Comparison of ENCODE assay signal across 1 cellular context in the genomic region with DNA sequence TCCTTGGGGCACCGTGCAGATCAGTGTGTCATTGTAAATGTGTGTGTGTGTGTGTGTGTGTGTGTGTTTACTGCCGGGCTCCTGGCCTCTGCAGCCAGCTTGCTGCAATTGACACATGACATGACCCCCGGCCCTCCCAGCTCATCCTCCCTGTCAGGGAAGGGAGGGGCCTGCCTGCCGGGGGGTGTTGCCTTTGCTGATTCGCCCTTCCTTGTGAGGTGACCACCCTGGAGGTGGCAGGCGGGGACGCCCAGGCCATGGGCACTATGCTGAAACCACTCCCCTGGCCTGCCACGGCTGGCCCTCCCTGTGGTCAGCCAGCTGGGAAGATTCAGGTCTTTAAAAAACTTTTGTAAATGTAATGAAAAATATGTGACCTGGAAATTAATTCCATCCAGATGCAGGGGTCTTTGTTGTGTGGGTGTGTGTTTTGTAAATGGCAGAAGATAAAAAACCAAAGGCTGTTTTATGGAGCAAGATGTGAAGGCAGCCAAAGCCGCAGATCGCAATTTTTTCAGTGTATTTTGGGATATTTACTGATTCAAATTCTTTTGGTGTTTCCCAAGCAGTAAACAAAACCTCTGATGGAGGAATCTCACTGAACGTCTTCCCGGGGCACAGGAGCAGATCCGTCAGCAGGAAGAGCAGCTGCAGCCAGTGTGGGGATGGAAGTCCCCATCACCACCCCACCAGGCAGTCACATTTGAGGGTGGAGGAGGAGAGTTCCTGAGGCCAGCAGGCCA.
A peak's percentile ranks its signal among the peaks of the same experiment; 100 is the strongest.
TF ChIP-seq lines count a peak whose summit lies in the region.

No MANE protein-coding gene starts in this region.

TF ChIP-seq in HepG2, 621 proteins besides CTCF, POLR2A, EP300 and RAD21:
- TF ChIP-seq, protein P1, sequence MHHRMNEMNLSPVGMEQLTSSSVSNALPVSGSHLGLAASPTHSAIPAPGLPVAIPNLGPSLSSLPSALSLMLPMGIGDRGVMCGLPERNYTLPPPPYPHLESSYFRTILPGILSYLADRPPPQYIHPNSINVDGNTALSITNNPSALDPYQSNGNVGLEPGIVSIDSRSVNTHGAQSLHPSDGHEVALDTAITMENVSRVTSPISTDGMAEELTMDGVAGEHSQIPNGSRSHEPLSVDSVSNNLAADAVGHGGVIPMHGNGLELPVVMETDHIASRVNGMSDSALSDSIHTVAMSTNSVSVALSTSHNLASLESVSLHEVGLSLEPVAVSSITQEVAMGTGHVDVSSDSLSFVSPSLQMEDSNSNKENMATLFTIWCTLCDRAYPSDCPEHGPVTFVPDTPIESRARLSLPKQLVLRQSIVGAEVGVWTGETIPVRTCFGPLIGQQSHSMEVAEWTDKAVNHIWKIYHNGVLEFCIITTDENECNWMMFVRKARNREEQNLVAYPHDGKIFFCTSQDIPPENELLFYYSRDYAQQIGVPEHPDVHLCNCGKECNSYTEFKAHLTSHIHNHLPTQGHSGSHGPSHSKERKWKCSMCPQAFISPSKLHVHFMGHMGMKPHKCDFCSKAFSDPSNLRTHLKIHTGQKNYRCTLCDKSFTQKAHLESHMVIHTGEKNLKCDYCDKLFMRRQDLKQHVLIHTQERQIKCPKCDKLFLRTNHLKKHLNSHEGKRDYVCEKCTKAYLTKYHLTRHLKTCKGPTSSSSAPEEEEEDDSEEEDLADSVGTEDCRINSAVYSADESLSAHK (CRISPR knock-in tag; IDR thresholded peaks at IDR 0.05; ENCODE audit: borderline replicate concordance) = no peak
- TF ChIP-seq, protein P2, sequence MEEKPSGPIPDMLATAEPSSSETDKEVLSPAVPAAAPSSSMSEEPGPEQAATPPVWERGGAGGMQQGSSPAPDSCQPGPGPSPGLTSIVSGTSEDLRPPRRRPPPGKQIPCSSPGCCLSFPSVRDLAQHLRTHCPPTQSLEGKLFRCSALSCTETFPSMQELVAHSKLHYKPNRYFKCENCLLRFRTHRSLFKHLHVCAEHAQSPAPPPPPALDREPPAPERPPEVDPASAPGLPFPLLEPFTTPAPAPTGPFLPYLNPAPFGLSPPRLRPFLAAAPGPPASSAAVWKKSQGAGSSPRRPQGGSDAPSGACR (CRISPR knock-in tag; IDR thresholded peaks at IDR 0.05) = no peak
- TF ChIP-seq, protein P3, sequence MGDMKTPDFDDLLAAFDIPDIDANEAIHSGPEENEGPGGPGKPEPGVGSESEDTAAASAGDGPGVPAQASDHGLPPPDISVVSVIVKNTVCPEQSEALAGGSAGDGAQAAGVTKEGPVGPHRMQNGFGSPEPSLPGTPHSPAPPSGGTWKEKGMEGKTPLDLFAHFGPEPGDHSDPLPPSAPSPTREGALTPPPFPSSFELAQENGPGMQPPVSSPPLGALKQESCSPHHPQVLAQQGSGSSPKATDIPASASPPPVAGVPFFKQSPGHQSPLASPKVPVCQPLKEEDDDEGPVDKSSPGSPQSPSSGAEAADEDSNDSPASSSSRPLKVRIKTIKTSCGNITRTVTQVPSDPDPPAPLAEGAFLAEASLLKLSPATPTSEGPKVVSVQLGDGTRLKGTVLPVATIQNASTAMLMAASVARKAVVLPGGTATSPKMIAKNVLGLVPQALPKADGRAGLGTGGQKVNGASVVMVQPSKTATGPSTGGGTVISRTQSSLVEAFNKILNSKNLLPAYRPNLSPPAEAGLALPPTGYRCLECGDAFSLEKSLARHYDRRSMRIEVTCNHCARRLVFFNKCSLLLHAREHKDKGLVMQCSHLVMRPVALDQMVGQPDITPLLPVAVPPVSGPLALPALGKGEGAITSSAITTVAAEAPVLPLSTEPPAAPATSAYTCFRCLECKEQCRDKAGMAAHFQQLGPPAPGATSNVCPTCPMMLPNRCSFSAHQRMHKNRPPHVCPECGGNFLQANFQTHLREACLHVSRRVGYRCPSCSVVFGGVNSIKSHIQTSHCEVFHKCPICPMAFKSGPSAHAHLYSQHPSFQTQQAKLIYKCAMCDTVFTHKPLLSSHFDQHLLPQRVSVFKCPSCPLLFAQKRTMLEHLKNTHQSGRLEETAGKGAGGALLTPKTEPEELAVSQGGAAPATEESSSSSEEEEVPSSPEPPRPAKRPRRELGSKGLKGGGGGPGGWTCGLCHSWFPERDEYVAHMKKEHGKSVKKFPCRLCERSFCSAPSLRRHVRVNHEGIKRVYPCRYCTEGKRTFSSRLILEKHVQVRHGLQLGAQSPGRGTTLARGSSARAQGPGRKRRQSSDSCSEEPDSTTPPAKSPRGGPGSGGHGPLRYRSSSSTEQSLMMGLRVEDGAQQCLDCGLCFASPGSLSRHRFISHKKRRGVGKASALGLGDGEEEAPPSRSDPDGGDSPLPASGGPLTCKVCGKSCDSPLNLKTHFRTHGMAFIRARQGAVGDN (CRISPR knock-in tag; IDR thresholded peaks at IDR 0.05) = peak; percentile 16; the same call in 1 of the 2 replicates
